Comparison of ENCODE assay signal across 8 cellular contexts in genomic region chr1:211577277-211577825, GRCh38. TPM values are rescaled to one million over a fixed set of nuclear protein-coding genes. Genes with fewer than 3 reads are reported as not detected.
DNase-seq lines count a peak whose midpoint lies in the region; ATAC-seq, FAIRE-seq and TF ChIP-seq lines count a peak whose summit lies in the region.

No MANE protein-coding gene starts in this region.

- no peaks in the 10 kb centered on the region for H3K9me3 Mint-ChIP-seq in activated CD4-positive, alpha-beta memory T cell treated with anti-CD3 and anti-CD28 coated beads for 36 hours

- H3K4me1 ChIP-seq in stomach, result peaks cover 13 to 68% (median 44%) of the 10 kb centered on the region in 4 donors

- peak overlapping the region; percentile 95 to 99 (median 97) for H3K27ac ChIP-seq in stomach

- H3K27me3 Mint-ChIP-seq in activated CD4-positive, alpha-beta memory T cell treated with anti-CD3 and anti-CD28 coated beads for 36 hours, result no peaks in the 10 kb centered on the region

- H3K9me3 ChIP-seq in stomach, result no peaks in the 10 kb centered on the region

- H3K27ac Mint-ChIP-seq in activated CD4-positive, alpha-beta memory T cell treated with anti-CD3 and anti-CD28 coated beads for 36 hours, result no peak overlapping the region

- no peaks in the 10 kb centered on the region for H3K27me3 ChIP-seq in stomach

- FAIRE-seq in GM12892 (lab: Jason Lieb, UNC), result no peak

- POLR2A ChIA-PET in activated CD4-positive, alpha-beta memory T cell treated with anti-CD3 and anti-CD28 coated beads for 36 hours (lab: Charles Lee), result no interaction called here

- peaks cover 41% of the 10 kb centered on the region for H3K4me1 Mint-ChIP-seq in activated CD4-positive, alpha-beta memory T cell treated with anti-CD3 and anti-CD28 coated beads for 36 hours (ENCODE audit: low read depth)

- TF ChIP-seq EP300 in stomach (IDR thresholded peaks at IDR 0.05), result no peak

- intact Hi-C loops in activated CD4-positive, alpha-beta memory T cell treated with anti-CD3 and anti-CD28 coated beads for 36 hours (cut with micrococcal nuclease), result loop anchor here (1.0 to 10.0 kb wide), 6 partner anchors 29 to 1795 kb away; partner anchors contain the start of genes C1orf74 and LPGAT1
- intact Hi-C loops in stomach (cut with DNase I; ENCODE audit: low total_unique reads), result no loop called here

- no peak for ATAC-seq in HG03457 (IDR thresholded peaks at IDR 0.05; ENCODE audit: unreplicated experiment)

- 0 to 1% (median 0%) methylated on average over 11 to 13 of the region's 13 CpGs for WGBS in stomach, 5 donors

- peaks cover 11% of the 10 kb centered on the region for H3K36me3 Mint-ChIP-seq in activated CD4-positive, alpha-beta memory T cell treated with anti-CD3 and anti-CD28 coated beads for 36 hours

- peak; percentile 11 for DNase-seq in NCI-H510A treated with DMSO at 0.1 percent for 48 hours (lab: John Stamatoyannopoulos, UW)
- no peak for DNase-seq in NCI-H510A (lab: John Stamatoyannopoulos, UW)
- no peak for DNase-seq in activated CD4-positive, alpha-beta memory T cell treated with anti-CD3 and anti-CD28 coated beads for 36 hours
- no peak for DNase-seq in stomach
- DNase-seq in GM12892 (ENCODE audit: insufficient read length), result no peak
- DNase-seq in hippocampal formation (lab: John Stamatoyannopoulos, UW), result no peak

- peak overlapping the region; percentile 69 for H3K4me3 ChIP-seq in iPS-11a (ENCODE audit: low read depth, low read length)
- peak overlapping the region; percentile 76 to 99 (median 90) for H3K4me3 ChIP-seq in stomach

- CTCF ChIA-PET in activated CD4-positive, alpha-beta memory T cell treated with anti-CD3 and anti-CD28 coated beads for 36 hours (lab: Charles Lee), result interaction anchor here (0.7 to 1.3 kb wide), 3 partner anchors 48 to 77 kb away, joined by 3 to 6 read pairs (median 5); no protein-coding TSS in a partner anchor

- TF ChIP-seq POLR2A in stomach (IDR thresholded peaks at IDR 0.05), result no peak
- no peak; the same call in 1 of the 2 replicates for TF ChIP-seq POLR2A in GM12892 (IDR thresholded peaks at IDR 0.05; ENCODE audit: low read depth, low read length)

- peak overlapping the region; percentile 91 for H3K4me3 Mint-ChIP-seq in activated CD4-positive, alpha-beta memory T cell treated with anti-CD3 and anti-CD28 coated beads for 36 hours

- no peak for TF ChIP-seq CTCF in stomach (IDR thresholded peaks at IDR 0.05)

- peaks cover 8 to 24% (median 12%) of the 10 kb centered on the region in 4 donors for H3K36me3 ChIP-seq in stomach

RNA-seq across cellular contexts. Expression of gene SLC30A1, which starts 1.6 kb away (rescaled TPM):
- 1 to 10 TPM; 3.5 to 3.9 TPM for total RNA-seq in activated CD4-positive, alpha-beta memory T cell treated with anti-CD3 and anti-CD28 coated beads for 36 hours
- total RNA-seq in stomach, result 10 to 100 TPM in 3 of 5 donors, 1 to 10 TPM in 1, under 1 TPM in 1; 0.58 to 30.1 (median 18.5) TPM
- polyA plus RNA-seq in stomach, result 1 to 10 TPM; 2.0 to 2.4 (median 2.1) TPM
- 4.7 TPM for polyA plus RNA-seq in GM12892 (2012; ENCODE audit: missing spikeins)
